Comparison of ENCODE assay signal across 8 cellular contexts in genomic region chr17:65055280-65055707, GRCh38. TPM values are rescaled to one million over a fixed set of nuclear protein-coding genes. Genes with fewer than 3 reads are reported as not detected.
DNase-seq lines count a peak whose midpoint lies in the region; ATAC-seq, FAIRE-seq and TF ChIP-seq lines count a peak whose summit lies in the region.

No MANE protein-coding gene starts in this region.

- H3K4me1 Mint-ChIP-seq in HFFc6 (ENCODE audit: low read depth), result peaks cover 28% of the 10 kb centered on the region
- peaks cover 33% of the 10 kb centered on the region for H3K4me1 Mint-ChIP-seq in T-helper 1 cell treated with Interleukin-12 subunit alpha and Interleukin-12 subunit beta and Interleukin-4 antibody, amounts not matched to agents 30 μg/mL and 1 μg/mL, for 36 hours (ENCODE audit: low read depth)

- intact Hi-C loops in gastrocnemius medialis (cut with DNase I; ENCODE audit: low total_unique reads), result loop anchor here (10.0 kb wide), 2 partner anchors 500 to 910 kb away; no protein-coding TSS in a partner anchor

- H3K36me3 ChIP-seq in gastrocnemius medialis, result peaks cover 0 to 32% of the 10 kb centered on the region in 2 donors

- no peaks in the 10 kb centered on the region for H3K9me3 Mint-ChIP-seq in HFFc6
- H3K9me3 Mint-ChIP-seq in T-helper 1 cell treated with Interleukin-12 subunit alpha and Interleukin-12 subunit beta and Interleukin-4 antibody, amounts not matched to agents 30 μg/mL and 1 μg/mL, for 36 hours, result no peaks in the 10 kb centered on the region

- peaks cover 38 to 41% of the 10 kb centered on the region in 2 donors for H3K4me1 ChIP-seq in gastrocnemius medialis

- TF ChIP-seq POLR2A in gastrocnemius medialis (IDR thresholded peaks at IDR 0.05), result no peak

- peaks cover 22% of the 10 kb centered on the region for H3K36me3 Mint-ChIP-seq in HFFc6 (ENCODE audit: low read depth)
- peaks cover 37% of the 10 kb centered on the region for H3K36me3 Mint-ChIP-seq in T-helper 1 cell treated with Interleukin-12 subunit alpha and Interleukin-12 subunit beta and Interleukin-4 antibody, amounts not matched to agents 30 μg/mL and 1 μg/mL, for 36 hours (ENCODE audit: low read depth)

- ATAC-seq in gastrocnemius medialis, result peak in 1 of 2 donors; percentile 9

- in situ Hi-C loops in gastrocnemius medialis (cut with MboI; ENCODE audit: low sequenced_read_pairs in 4 of 4), result loop anchor here in 1 of 4 donors (10.0 kb wide), 1 partner anchor 80 kb away; no protein-coding TSS in a partner anchor

- TF ChIP-seq CTCF in GM12864 (IDR thresholded peaks at IDR 0.05; ENCODE audit: low read depth, low read length, missing control alignments) (no peak), HFFc6 (IDR thresholded peaks at IDR 0.05) (no peak), fibroblast of villous mesenchyme (IDR thresholded peaks at IDR 0.05; ENCODE audit: insufficient read depth, low read depth, low read length) (no peak), gastrocnemius medialis (IDR thresholded peaks at IDR 0.05 in 4 of 5, conservative IDR thresholded peaks at IDR 0.05 in 1 of 5) (no peak)

- no peaks in the 10 kb centered on the region; the same call in none of the 2 replicates for H3K27me3 Mint-ChIP-seq in HFFc6 (ENCODE audit: insufficient read depth)
- H3K27me3 Mint-ChIP-seq in T-helper 1 cell treated with Interleukin-12 subunit alpha and Interleukin-12 subunit beta and Interleukin-4 antibody, amounts not matched to agents 30 μg/mL and 1 μg/mL, for 36 hours (ENCODE audit: low read depth), result peaks cover 8% of the 10 kb centered on the region

- no peak for FAIRE-seq in urothelium cell line (lab: Jason Lieb, UNC)

- H3K27ac ChIP-seq in gastrocnemius medialis, result peak overlapping the region; percentile 98 to 100 (median 99)

- H3K27ac Mint-ChIP-seq in HFFc6, result peak overlapping the region; percentile 88
- peak overlapping the region; percentile 94 for H3K27ac Mint-ChIP-seq in T-helper 1 cell treated with Interleukin-12 subunit alpha and Interleukin-12 subunit beta and Interleukin-4 antibody, amounts not matched to agents 30 μg/mL and 1 μg/mL, for 36 hours

- peak overlapping the region; percentile 85 for H3K4me3 ChIP-seq in GM12864 (ENCODE audit: low read depth, low read length)
- H3K4me3 ChIP-seq in fibroblast of villous mesenchyme (ENCODE audit: low read depth, low read length), result peak overlapping the region; percentile 95
- H3K4me3 ChIP-seq in gastrocnemius medialis, result peak overlapping the region; percentile 72 to 96 (median 90)

- no peaks in the 10 kb centered on the region for H3K9me3 ChIP-seq in gastrocnemius medialis

- DNase-seq in GM12864 (ENCODE audit: low read depth) (no peak), HFFc6 (no peak), fibroblast of villous mesenchyme (ENCODE audit: low read depth) (no peak), gastrocnemius medialis (no peak), medulla oblongata (ENCODE audit: extremely low spot score) (no peak), urothelium cell line (ENCODE audit: low spot score) (no peak), COLO829 (ENCODE audit: low spot score) (no peak)

- H3K4me3 Mint-ChIP-seq in HFFc6, result peak overlapping the region; percentile 99
- peak overlapping the region; percentile 94 for H3K4me3 Mint-ChIP-seq in T-helper 1 cell treated with Interleukin-12 subunit alpha and Interleukin-12 subunit beta and Interleukin-4 antibody, amounts not matched to agents 30 μg/mL and 1 μg/mL, for 36 hours

- H3K27me3 ChIP-seq in gastrocnemius medialis, result no peaks in the 10 kb centered on the region

RNA-seq across cellular contexts. Expression of gene GNA13, which starts 1.2 kb away (rescaled TPM):
- 10 to 100 TPM; 23.3 to 31.8 (median 27.9) TPM for total RNA-seq in HFFc6 (2021; fragmentation: NEBNext Ultra II Directional; extraction: Animal tissue kit (Norgen Biotek cat#: 25700))
- 62.5 and 82.5 TPM in 2 replicates for total RNA-seq in fibroblast of villous mesenchyme
- total RNA-seq in gastrocnemius medialis, result 100 to 1,000 TPM in 3 of 4 donors, 10 to 100 TPM in 1; 87.7 to 146 (median 103) TPM
